Comparison of ENCODE assay signal across 12 cellular contexts in genomic region chr19:43027061-43027460, GRCh38. TPM values are rescaled to one million over a fixed set of nuclear protein-coding genes. Genes with fewer than 3 reads are reported as not detected.
"Had no signal": no experiment of that assay in that cellular context is flagged by ENCODE, and none has a peak within 500 bp of the region (broad histone marks: within the 10 kb centered on the region; RNA-seq: fewer than 3 reads in every experiment).

No MANE protein-coding gene starts in this region.

RNA-seq across cellular contexts. Expression of gene PSG11, which starts 0.8 kb away (rescaled TPM):
- total RNA-seq: activated B cell treated with CpG ODN at 0.5 μM for 24 hours; activated CD4-positive, alpha-beta memory T cell treated with anti-CD3 and anti-CD28 coated beads for 36 hours; activated CD4-positive, alpha-beta memory T cell treated with anti-CD3 and anti-CD28 coated beads, Interleukin-2, amount 10 ng/mL, durations not matched to agents 7 days and 5 days; activated CD4-positive, alpha-beta T cell treated with anti-CD3 and anti-CD28 coated beads for 36 hours; activated CD4-positive, alpha-beta T cell treated with anti-CD3 and anti-CD28 coated beads, Interleukin-2, amount 10 ng/mL, durations not matched to agents 24 days and 14 days; activated CD4-positive, alpha-beta T cell treated with anti-CD3 and anti-CD28 coated beads, Interleukin-2, amount 10 ng/mL, durations not matched to agents 7 days and 5 days; activated CD8-positive, alpha-beta memory T cell treated with anti-CD3 and anti-CD28 coated beads for 36 hours; activated CD8-positive, alpha-beta memory T cell treated with anti-CD3 and anti-CD28 coated beads, Interleukin-2, amount 10 ng/mL, durations not matched to agents 7 days and 5 days; activated CD8-positive, alpha-beta T cell treated with anti-CD3 and anti-CD28 coated beads for 36 hours; activated CD8-positive, alpha-beta T cell treated with anti-CD3 and anti-CD28 coated beads, Interleukin-2, amount 10 ng/mL, durations not matched to agents 7 days and 5 days; T-helper 2 cell treated with Interferon-gamma antibody and Interleukin-4, amounts not matched to agents 100 ng/mL and 5 ng/mL, for 36 hours; WTC11 had no signal

RNA-seq across cellular contexts. Expression of gene PSG2, which starts 55.4 kb away (rescaled TPM):
- total RNA-seq: activated B cell treated with CpG ODN at 0.5 μM for 24 hours; activated CD4-positive, alpha-beta memory T cell treated with anti-CD3 and anti-CD28 coated beads for 36 hours; activated CD4-positive, alpha-beta memory T cell treated with anti-CD3 and anti-CD28 coated beads, Interleukin-2, amount 10 ng/mL, durations not matched to agents 7 days and 5 days; activated CD4-positive, alpha-beta T cell treated with anti-CD3 and anti-CD28 coated beads for 36 hours; activated CD4-positive, alpha-beta T cell treated with anti-CD3 and anti-CD28 coated beads, Interleukin-2, amount 10 ng/mL, durations not matched to agents 24 days and 14 days; activated CD4-positive, alpha-beta T cell treated with anti-CD3 and anti-CD28 coated beads, Interleukin-2, amount 10 ng/mL, durations not matched to agents 7 days and 5 days; activated CD8-positive, alpha-beta memory T cell treated with anti-CD3 and anti-CD28 coated beads for 36 hours; activated CD8-positive, alpha-beta memory T cell treated with anti-CD3 and anti-CD28 coated beads, Interleukin-2, amount 10 ng/mL, durations not matched to agents 7 days and 5 days; activated CD8-positive, alpha-beta T cell treated with anti-CD3 and anti-CD28 coated beads for 36 hours; activated CD8-positive, alpha-beta T cell treated with anti-CD3 and anti-CD28 coated beads, Interleukin-2, amount 10 ng/mL, durations not matched to agents 7 days and 5 days; T-helper 2 cell treated with Interferon-gamma antibody and Interleukin-4, amounts not matched to agents 100 ng/mL and 5 ng/mL, for 36 hours; WTC11 had no signal
